Comparison of ENCODE assay signal across 8 cellular contexts in the genomic region with DNA sequence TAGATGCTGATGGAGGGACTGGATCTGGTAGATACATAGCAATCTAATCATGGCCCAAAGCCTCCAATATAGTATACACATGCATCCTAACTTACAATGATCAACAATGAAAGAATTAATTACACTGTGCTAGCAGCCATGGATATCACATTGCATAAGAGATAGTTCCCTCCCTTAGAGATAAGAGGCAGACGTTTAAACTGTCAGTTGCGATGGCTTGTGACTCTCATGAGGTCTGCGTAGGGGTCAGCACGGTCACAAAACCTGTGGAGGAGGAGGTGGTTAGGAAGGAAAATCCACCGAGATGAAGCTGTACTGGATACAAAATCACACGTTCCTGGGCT. TPM values are rescaled to one million over a fixed set of nuclear protein-coding genes. Genes with fewer than 3 reads are reported as not detected.
DNase-seq lines count a peak whose midpoint lies in the region; ATAC-seq lines count a peak whose summit lies in the region.

No MANE protein-coding gene starts in this region.

- H3K4me3 Mint-ChIP-seq in activated CD8-positive, alpha-beta T cell treated with anti-CD3 and anti-CD28 coated beads, Interleukin-2, amount 10 ng/mL, durations not matched to agents 7 days and 5 days = peak overlapping the region; percentile 99

- no peaks in the 10 kb centered on the region for H3K36me3 ChIP-seq in iPS-20b (ENCODE audit: insufficient read depth, low read depth, low read length)

- peak overlapping the region; percentile 88 for H3K4me3 ChIP-seq in iPS-20b (ENCODE audit: low read length)

- peaks cover 64% of the 10 kb centered on the region for H3K27me3 ChIP-seq in iPS-20b (ENCODE audit: insufficient read depth, low read length)

- peak overlapping the region; percentile 26; the same call in 1 of the 2 replicates for H3K9ac ChIP-seq in iPS-20b (ENCODE audit: low read depth, low read length)

- H3K4me1 ChIP-seq in iPS-20b (ENCODE audit: insufficient read depth, low read length) = peaks cover 8% of the 10 kb centered on the region; the same call in 1 of the 2 replicates

- H3K9me3 ChIP-seq in iPS-20b (ENCODE audit: insufficient read depth, low read depth, low read length) = no peaks in the 10 kb centered on the region

- peak overlapping the region; percentile 92 for H3K27ac Mint-ChIP-seq in activated CD8-positive, alpha-beta T cell treated with anti-CD3 and anti-CD28 coated beads, Interleukin-2, amount 10 ng/mL, durations not matched to agents 7 days and 5 days

- no peak overlapping the region for H3K27ac ChIP-seq in iPS-20b (ENCODE audit: low read length)
- H3K27ac ChIP-seq in substantia nigra (ENCODE audit: low read depth, low read length, poor library complexity, severe bottlenecking) = peak overlapping the region; percentile 62

- DNase-seq in SIG-M5 treated with dmso at 0.1 percent for 504 hours (lab: John Stamatoyannopoulos, UW; ENCODE audit: unreplicated experiment) (peak; percentile 33), SIG-M5 (lab: John Stamatoyannopoulos, UW) (no peak), substantia nigra (lab: John Stamatoyannopoulos, UW) (no peak), ecto neural progenitor cell (ENCODE audit: low spot score) (no peak), AG20443 (ENCODE audit: low spot score) (no peak)
- DNase-seq in activated CD8-positive, alpha-beta T cell treated with anti-CD3 and anti-CD28 coated beads, Interleukin-2, amount 10 ng/mL, durations not matched to agents 7 days and 5 days = no peak

- ATAC-seq in activated CD8-positive, alpha-beta T cell treated with anti-CD3 and anti-CD28 coated beads, Interleukin-2, amount 10 ng/mL, durations not matched to agents 7 days and 5 days = no peak
- no peak for ATAC-seq in HG03097 (IDR thresholded peaks at IDR 0.05; ENCODE audit: low FRiP score, unreplicated experiment)

- H3K4me1 Mint-ChIP-seq in activated CD8-positive, alpha-beta T cell treated with anti-CD3 and anti-CD28 coated beads, Interleukin-2, amount 10 ng/mL, durations not matched to agents 7 days and 5 days (ENCODE audit: low read depth) = peaks cover 66% of the 10 kb centered on the region

- H3K9me3 Mint-ChIP-seq in activated CD8-positive, alpha-beta T cell treated with anti-CD3 and anti-CD28 coated beads, Interleukin-2, amount 10 ng/mL, durations not matched to agents 7 days and 5 days (ENCODE audit: insufficient read depth) = no peaks in the 10 kb centered on the region

- POLR2A ChIA-PET in activated CD8-positive, alpha-beta T cell treated with anti-CD3 and anti-CD28 coated beads, Interleukin-2, amount 10 ng/mL, durations not matched to agents 7 days and 5 days (lab: Charles Lee) = interaction anchor here (0.8 to 2.5 kb wide), 5 partner anchors 11 to 63 kb away, joined by 3 to 17 read pairs (median 4); no protein-coding TSS in a partner anchor

- H3K36me3 Mint-ChIP-seq in activated CD8-positive, alpha-beta T cell treated with anti-CD3 and anti-CD28 coated beads, Interleukin-2, amount 10 ng/mL, durations not matched to agents 7 days and 5 days (ENCODE audit: low read depth) = peaks cover 27% of the 10 kb centered on the region

- peaks cover 26% of the 10 kb centered on the region for H3K27me3 Mint-ChIP-seq in activated CD8-positive, alpha-beta T cell treated with anti-CD3 and anti-CD28 coated beads, Interleukin-2, amount 10 ng/mL, durations not matched to agents 7 days and 5 days (ENCODE audit: low read depth)

- CTCF ChIA-PET in activated CD8-positive, alpha-beta T cell treated with anti-CD3 and anti-CD28 coated beads, Interleukin-2, amount 10 ng/mL, durations not matched to agents 7 days and 5 days (lab: Charles Lee) = interaction anchor here (0.7 to 3.0 kb wide), 8 partner anchors 9 to 573 kb away, joined by 3 to 26 read pairs (median 4); a partner anchor contains a TSS

RNA-seq across cellular contexts. Expression of a gene that starts 0.8 kb away (rescaled TPM):
- 10 to 100 TPM; 39.4 to 45.4 TPM for total RNA-seq in activated CD8-positive, alpha-beta T cell treated with anti-CD3 and anti-CD28 coated beads, Interleukin-2, amount 10 ng/mL, durations not matched to agents 7 days and 5 days

RNA-seq across cellular contexts. Expression of a gene that starts 28.6 kb away (rescaled TPM):
- 10 to 100 TPM; 25.6 to 25.8 TPM for total RNA-seq in activated CD8-positive, alpha-beta T cell treated with anti-CD3 and anti-CD28 coated beads, Interleukin-2, amount 10 ng/mL, durations not matched to agents 7 days and 5 days
